ENCODE assay signal across 8 cellular contexts in genomic region chr10:9209105-9209798, GRCh38.
DNase-seq lines count a peak whose midpoint lies in the region; ATAC-seq, FAIRE-seq and TF ChIP-seq lines count a peak whose summit lies in the region.

No MANE protein-coding gene starts in this region.

- H4K20me1 ChIP-seq in DOHH2 (ENCODE audit: control insufficient read depth, insufficient read depth, low read depth, low read length): no peaks in the 10 kb centered on the region
- no peaks in the 10 kb centered on the region for H4K20me1 ChIP-seq in K562 (replicated peaks; ENCODE audit: control insufficient read depth, insufficient read depth, low read length)

- H2AFZ ChIP-seq in K562 (ENCODE audit: low read depth, low read length): no peak overlapping the region

- H3K27me3 ChIP-seq in DOHH2 (ENCODE audit: control insufficient read depth, low read length): no peaks in the 10 kb centered on the region; the same call in 1 of the 2 replicates
- H3K27me3 ChIP-seq in K562 (ENCODE audit: control insufficient read depth in 2 of 2, insufficient read depth in 2 of 2, low read length in 2 of 2): no peaks in the 10 kb centered on the region
- peaks cover 0 to 9% (median 0%) of the 10 kb centered on the region in 7 donors for H3K27me3 ChIP-seq in spleen (replicated peaks in 1 of 7)

- no peak for TF ChIP-seq EP300 in K562 (IDR thresholded peaks at IDR 0.05; ENCODE audit: low read length)

- no peaks in the 10 kb centered on the region for H3K9me2 ChIP-seq in DOHH2 (replicated peaks; ENCODE audit: control insufficient read depth, low read length)

- POLR2A ChIA-PET in K562 (lab: Yijun Ruan, JAX): no interaction called here

- in situ Hi-C loops in KBM-7 (cut with MboI; ENCODE audit: low pct_unique_long_range_greater_than_20kb, low sequenced_read_pairs) (no loop called here), K562 (cut with MboI) (no loop called here)

- H3F3A ChIP-seq in DOHH2 (ENCODE audit: control insufficient read depth, insufficient read depth): no peaks in the 10 kb centered on the region

- H3K9ac ChIP-seq in K562 (ENCODE audit: insufficient read depth in 1 of 2, low read depth in 2 of 2, low read length in 2 of 2): no peak overlapping the region

- H3K36me3 ChIP-seq in DOHH2 (ENCODE audit: control insufficient read depth, low read length) (no peaks in the 10 kb centered on the region), K562 (ENCODE audit: control insufficient read depth, insufficient read depth, low read length) (no peaks in the 10 kb centered on the region), spleen (no peaks in the 10 kb centered on the region)

- H3K4me3 ChIP-seq in DOHH2 (ENCODE audit: low read length): no peak overlapping the region
- H3K4me3 ChIP-seq in K562: no peak overlapping the region
- H3K4me3 ChIP-seq in spleen: no peak overlapping the region

- H3K9me1 ChIP-seq in K562 (ENCODE audit: control insufficient read depth, insufficient read depth, low read length): no peaks in the 10 kb centered on the region

- peak; percentile 83 for TF ChIP-seq CTCF in DOHH2 (IDR thresholded peaks at IDR 0.05; ENCODE audit: low read depth, low read length, poor library complexity, severe bottlenecking)
- peak; percentile 62 to 78 (median 76) for TF ChIP-seq CTCF in K562 (IDR thresholded peaks at IDR 0.05 in 2 of 3, conservative IDR thresholded peaks at IDR 0.05 in 1 of 3; ENCODE audit: insufficient read depth in 2 of 3, low read depth in 1 of 3, low read length in 3 of 3)
- TF ChIP-seq CTCF in spleen (IDR thresholded peaks at IDR 0.05 in 8 of 11, conservative IDR thresholded peaks at IDR 0.05 in 3 of 11): peak; percentile 74 to 89 (median 85)

- TF ChIP-seq POLR2A in K562 (conservative IDR thresholded peaks at IDR 0.05): no peak
- TF ChIP-seq POLR2A in spleen (IDR thresholded peaks at IDR 0.05): no peak

- intact Hi-C loops in K562 (cut with micrococcal nuclease): loop anchor here (1.0 to 5.0 kb wide), 3 partner anchors 1157 to 1684 kb away; partner anchors contain the start of gene GATA3
- intact Hi-C loops in spleen (cut with DNase I; ENCODE audit: low total_unique reads): loop anchor here (5.0 kb wide), 1 partner anchor 1337 kb away; no protein-coding TSS in a partner anchor

- H3K9me3 ChIP-seq in DOHH2 (ENCODE audit: control insufficient read depth, insufficient read depth, low read length) (no peaks in the 10 kb centered on the region), K562 (replicated peaks; ENCODE audit: control insufficient read depth, insufficient read depth, low read depth, low read length) (no peaks in the 10 kb centered on the region), spleen (no peaks in the 10 kb centered on the region)

- no peaks in the 10 kb centered on the region for H3K79me2 ChIP-seq in DOHH2 (ENCODE audit: control insufficient read depth, low read length)
- no peaks in the 10 kb centered on the region for H3K79me2 ChIP-seq in K562 (ENCODE audit: control insufficient read depth, insufficient read depth, low read length)

- CTCF ChIA-PET in K562 (lab: Yijun Ruan, JAX; ENCODE audit: low intra/inter-chr PET ratio): interaction anchor here (1.1 to 1.6 kb wide), 2 partner anchors 1337 to 1684 kb away, joined by 4 to 13 read pairs; no protein-coding TSS in a partner anchor

- no TSS peak for BruUV-seq in K562 (replicated peaks; lab: Mats Ljungman, UMichigan)

- FAIRE-seq in TTC549 (lab: Jason Lieb, UNC) (peak; percentile 68), K562 (lab: Jason Lieb, UNC) (peak; percentile 95)

- 2% methylated on average over 13 of the region's 13 CpGs for WGBS in K562 (ENCODE audit: insufficient coverage, low coverage, missing lambda C conversion rate)
- WGBS in spleen, 5 donors: 23 to 27% (median 23%) methylated on average over 13 of the region's 13 CpGs

- H3K4me2 ChIP-seq in DOHH2 (ENCODE audit: low read length): no peak overlapping the region; the same call in 1 of the 2 replicates
- H3K4me2 ChIP-seq in K562 (ENCODE audit: insufficient read depth, low read length): no peak overlapping the region

- H3K27ac ChIP-seq in DOHH2 (ENCODE audit: low read depth, low read length): no peak overlapping the region
- no peak overlapping the region for H3K27ac ChIP-seq in K562 (ENCODE audit: extremely low read depth, low read depth, low read length)
- H3K27ac ChIP-seq in spleen: no peak overlapping the region

- ATAC-seq in GM21423 (IDR thresholded peaks at IDR 0.05; ENCODE audit: unreplicated experiment) (peak; percentile 83), K562 (peak; percentile 76)

- DNase-seq in KBM-7 (peak; percentile 57), K562 (ENCODE audit: extremely low read depth in 1 of 4, low spot score in 3 of 4) (peak; percentile 39 to 67 (median 46)), iPS-NIHi11 (ENCODE audit: low spot score) (peak; percentile 59), spleen (peak; percentile 74), GF-D8 (lab: John Stamatoyannopoulos, UW) (no peak)

- H3K4me1 ChIP-seq in DOHH2 (ENCODE audit: control insufficient read depth, low read length): no peaks in the 10 kb centered on the region
- no peaks in the 10 kb centered on the region for H3K4me1 ChIP-seq in K562 (replicated peaks in 1 of 2; ENCODE audit: control insufficient read depth in 2 of 2, insufficient read depth in 2 of 2, low read length in 2 of 2)
- no peaks in the 10 kb centered on the region for H3K4me1 ChIP-seq in spleen

- TF ChIP-seq RAD21 in K562 (CRISPR knock-in tag; conservative IDR thresholded peaks at IDR 0.05 in 1 of 2, IDR thresholded peaks at IDR 0.05 in 1 of 2): peak; percentile 64 to 79

TF ChIP-seq in K562, 482 proteins besides CTCF, POLR2A, EP300 and RAD21 (continues in another document):
- TF ChIP-seq ZBTB43 (CRISPR knock-in tag; IDR thresholded peaks at IDR 0.05) (no peak), ZBTB11 (CRISPR knock-in tag; IDR thresholded peaks at IDR 0.05) (no peak), DEAF1 (CRISPR knock-in tag; IDR thresholded peaks at IDR 0.05) (peak; percentile 49; the same call in 1 of the 2 replicates), ZNF639 (CRISPR knock-in tag; conservative IDR thresholded peaks at IDR 0.05 in 1 of 2, IDR thresholded peaks at IDR 0.05 in 1 of 2) (no peak)
